ENCODE assay signal across 8 cellular contexts in genomic region chr7:75617634-75618234, GRCh38.
A peak's percentile ranks its signal among the peaks of the same experiment; 100 is the strongest.
DNase-seq lines count a peak whose midpoint lies in the region; ATAC-seq and TF ChIP-seq lines count a peak whose summit lies in the region.

No MANE protein-coding gene starts in this region.

- peaks cover 21% of the 10 kb centered on the region for H3K4me1 ChIP-seq in CD8-positive, alpha-beta T cell (ENCODE audit: insufficient read depth, low read length)
- H3K4me1 ChIP-seq in Peyer's patch = no peaks in the 10 kb centered on the region

- H3K9me3 Mint-ChIP-seq in CD8-positive, alpha-beta T cell = no peaks in the 10 kb centered on the region
- H3K9me3 Mint-ChIP-seq in activated naive CD8-positive, alpha-beta T cell (ENCODE audit: low read depth) = no peaks in the 10 kb centered on the region
- H3K9me3 Mint-ChIP-seq in memory B cell (peaks cover 1% of the 10 kb centered on the region), Calu3 (ENCODE audit: low read depth, unreplicated experiment) (no peaks in the 10 kb centered on the region)

- TF ChIP-seq CTCF in CD8-positive, alpha-beta T cell (IDR thresholded peaks at IDR 0.05) = no peak
- TF ChIP-seq CTCF in Peyer's patch (IDR thresholded peaks at IDR 0.05) (no peak), Calu3 (IDR thresholded peaks at IDR 0.05; ENCODE audit: unreplicated experiment) (no peak)

- peak; percentile 87 for ATAC-seq in CD8-positive, alpha-beta T cell
- ATAC-seq in memory B cell (ENCODE audit: low read depth) (peak; percentile 77), GM18907 (IDR thresholded peaks at IDR 0.05; ENCODE audit: unreplicated experiment) (no peak)

- POLR2A ChIA-PET in CD8-positive, alpha-beta T cell (lab: Charles Lee) = interaction anchor here (1.0 kb wide), 1 partner anchor 11 kb away, joined by 3 read pairs; no protein-coding TSS in a partner anchor

- no peaks in the 10 kb centered on the region for H3K36me3 Mint-ChIP-seq in CD8-positive, alpha-beta T cell
- H3K36me3 Mint-ChIP-seq in activated naive CD8-positive, alpha-beta T cell = no peaks in the 10 kb centered on the region
- H3K36me3 Mint-ChIP-seq in memory B cell = no peaks in the 10 kb centered on the region
- H3K36me3 Mint-ChIP-seq in Calu3 (ENCODE audit: insufficient read depth, unreplicated experiment) = no peaks in the 10 kb centered on the region

- peak overlapping the region; percentile 22 for H3K27ac ChIP-seq in CD8-positive, alpha-beta T cell (ENCODE audit: low read depth, low read length)
- H3K27ac ChIP-seq in Peyer's patch = peak overlapping the region in 1 of 4 donors; percentile 49

- no peaks in the 10 kb centered on the region for H3K9me3 ChIP-seq in CD8-positive, alpha-beta T cell (ENCODE audit: low read length)
- H3K9me3 ChIP-seq in Peyer's patch = no peaks in the 10 kb centered on the region

- H3K4me1 Mint-ChIP-seq in CD8-positive, alpha-beta T cell (ENCODE audit: low read depth) = peaks cover 24% of the 10 kb centered on the region
- H3K4me1 Mint-ChIP-seq in activated naive CD8-positive, alpha-beta T cell (ENCODE audit: low read depth) = peaks cover 18% of the 10 kb centered on the region
- H3K4me1 Mint-ChIP-seq in memory B cell (peaks cover 34% of the 10 kb centered on the region), Calu3 (ENCODE audit: low read depth, unreplicated experiment) (no peaks in the 10 kb centered on the region)

- H3K4me3 Mint-ChIP-seq in CD8-positive, alpha-beta T cell = peak overlapping the region; percentile 82
- H3K4me3 Mint-ChIP-seq in activated naive CD8-positive, alpha-beta T cell = peak overlapping the region; percentile 59
- peak overlapping the region; percentile 79 for H3K4me3 Mint-ChIP-seq in memory B cell
- no peak overlapping the region for H3K4me3 Mint-ChIP-seq in Calu3 (ENCODE audit: low read depth, unreplicated experiment)

- peak overlapping the region; percentile 81 for H3K27ac Mint-ChIP-seq in CD8-positive, alpha-beta T cell
- peak overlapping the region; percentile 82 for H3K27ac Mint-ChIP-seq in activated naive CD8-positive, alpha-beta T cell
- H3K27ac Mint-ChIP-seq in memory B cell (no peak overlapping the region), Calu3 (ENCODE audit: unreplicated experiment) (no peak overlapping the region)

- no peaks in the 10 kb centered on the region for H3K27me3 Mint-ChIP-seq in CD8-positive, alpha-beta T cell (ENCODE audit: low read depth)
- H3K27me3 Mint-ChIP-seq in activated naive CD8-positive, alpha-beta T cell = no peaks in the 10 kb centered on the region
- H3K27me3 Mint-ChIP-seq in memory B cell = no peaks in the 10 kb centered on the region
- H3K27me3 Mint-ChIP-seq in Calu3 (ENCODE audit: unreplicated experiment) = no peaks in the 10 kb centered on the region

- no peaks in the 10 kb centered on the region for H3K27me3 ChIP-seq in CD8-positive, alpha-beta T cell (ENCODE audit: insufficient read depth, low read length)
- H3K27me3 ChIP-seq in Peyer's patch = no peaks in the 10 kb centered on the region

- intact Hi-C loops in CD8-positive, alpha-beta T cell (cut with DNase I, micrococcal nuclease) = no loop called here
- intact Hi-C loops in Calu3 (cut with micrococcal nuclease; ENCODE audit: unreplicated experiment) = loop anchor here (10.0 kb wide), 1 partner anchor 107 kb away; no protein-coding TSS in a partner anchor

- no TSS peak for BruUV-seq in Calu3 (replicated peaks; lab: Mats Ljungman, UMichigan)

- no peaks in the 10 kb centered on the region for H3K36me3 ChIP-seq in CD8-positive, alpha-beta T cell (ENCODE audit: insufficient read depth, low read length)
- H3K36me3 ChIP-seq in Peyer's patch = no peaks in the 10 kb centered on the region

- DNase-seq in CD8-positive, alpha-beta T cell = peak; percentile 13 to 73 (median 40)
- DNase-seq in Peyer's patch (peak in 2 of 3 donors; percentile 55 to 75), memory B cell (ENCODE audit: low spot score in 2 of 2) (peak in 1 of 2 donors; percentile 16), stromal cell of bone marrow (ENCODE audit: low read depth) (peak; percentile 43), Calu3 (no peak), epidermal melanocyte (ENCODE audit: insufficient read length, low spot score) (no peak)

- peak overlapping the region; percentile 41 for H3K4me3 ChIP-seq in CD8-positive, alpha-beta T cell (ENCODE audit: low read depth, low read length)
- H3K4me3 ChIP-seq in Peyer's patch = no peak overlapping the region

- TF ChIP-seq POLR2A in Peyer's patch (IDR thresholded peaks at IDR 0.05) = no peak

- CTCF ChIA-PET in CD8-positive, alpha-beta T cell (lab: Charles Lee) = interaction anchor here (2.2 kb wide), 1 partner anchor 24 kb away, joined by 5 read pairs; no protein-coding TSS in a partner anchor
- CTCF ChIA-PET in Calu3 (lab: Charles Lee) = no interaction called here

Comparison
In these comparisons a context has a peak if more than half of its experiments do, and no peak if none do; other contexts are left out.
1. DNase-seq: peak in CD8-positive, alpha-beta T cell (7 of 7), Peyer's patch (2 of 3) and stromal cell of bone marrow (single experiment); none in Calu3 (single experiment) and epidermal melanocyte (single experiment).
2. H3K27ac Mint-ChIP-seq: peak in CD8-positive, alpha-beta T cell (single experiment) and activated naive CD8-positive, alpha-beta T cell (single experiment); none in memory B cell (single experiment) and Calu3 (single experiment).